ENCODE assay signal across 1 cellular context in genomic region chr3:183377307-183377959, GRCh38.
A peak's percentile ranks its signal among the peaks of the same experiment; 100 is the strongest.
TF ChIP-seq lines count a peak whose summit lies in the region.

No MANE protein-coding gene starts in this region.

TF ChIP-seq in GM12878, 131 proteins besides CTCF, POLR2A, EP300 and RAD21 (continued from another document):
- TF ChIP-seq NFIC (IDR thresholded peaks at IDR 0.05; ENCODE audit: low read depth, low read length) (peak; percentile 24; the same call in 1 of the 2 replicates), PAX5 (IDR thresholded peaks at IDR 0.05; ENCODE audit: borderline replicate concordance, low read depth, low read length) (no peak), PRDM15 (CRISPR knock-in tag; IDR thresholded peaks at IDR 0.05) (no peak), ATF7 (IDR thresholded peaks at IDR 0.05; ENCODE audit: low read depth) (peak; percentile 26; the same call in 1 of the 2 replicates), JUNB (IDR thresholded peaks at IDR 0.05) (peak; percentile 32; the same call in 1 of the 2 replicates), SIN3A (IDR thresholded peaks at IDR 0.05; ENCODE audit: low read depth, low read length) (no peak), IKZF1 (conservative IDR thresholded peaks at IDR 0.05) (no peak), SPI1 (IDR thresholded peaks at IDR 0.05; ENCODE audit: borderline replicate concordance, insufficient read depth, low read depth, low read length) (peak; percentile 16; the same call in 1 of the 2 replicates), BCL11A (IDR thresholded peaks at IDR 0.05; ENCODE audit: low read depth, low read length) (no peak), PAX8 (IDR thresholded peaks at IDR 0.05) (no peak), POLR2AphosphoS2 (IDR thresholded peaks at IDR 0.05; ENCODE audit: low read depth, low read length) (no peak), CREB1 (IDR thresholded peaks at IDR 0.05; ENCODE audit: low read depth) (no peak), RCOR1 (conservative IDR thresholded peaks at IDR 0.05; ENCODE audit: low read depth, low read length) (no peak)
